ENCODE assay signal across 17 cellular contexts in genomic region chr14:105030836-105031396, GRCh38. TPM values are rescaled to one million over a fixed set of nuclear protein-coding genes. Genes with fewer than 3 reads are reported as not detected.
"Had no signal": no experiment of that assay in that cellular context is flagged by ENCODE, and none has a peak within 500 bp of the region (broad histone marks: within the 10 kb centered on the region; RNA-seq: fewer than 3 reads in every experiment).

No MANE protein-coding gene starts in this region.

- H3K27me3 ChIP-seq: testis had no signal

- H3K27ac ChIP-seq: parathyroid adenoma, testis had no signal

- H3K9me3 ChIP-seq: testis had no signal

- H3K9me3 Mint-ChIP-seq: endodermal cell had no signal

- DNase-seq: activated CD4-positive, alpha-beta T cell treated with anti-CD3 and anti-CD28 coated beads, Interleukin-2, amount 50 U/mL, for 4 hours; activated effector memory CD4-positive, alpha-beta T cell treated with anti-CD3 and anti-CD28 coated beads, Interleukin-2, amount 50 U/mL, for 16 hours; activated T-cell treated with anti-CD3 and anti-CD28 coated beads, Interleukin-2, amount 50 U/mL, for 1 hour; amniotic stem cell; cerebellar nuclear complex; endodermal cell; hippocampal formation; kidney glomerular epithelial cell; naive thymus-derived CD4-positive, alpha-beta T cell; stimulated activated CD4-positive, alpha-beta T cell treated with anti-CD3 and anti-CD28 coated beads, Interleukin-4, amount 100 ng/mL, for 4 hours; stimulated activated naive CD8-positive, alpha-beta T cell treated with anti-CD3 and anti-CD28 coated beads, Interleukin-15, amount 100 ng/mL, for 72 hours; testis had no signal

- H3K36me3 Mint-ChIP-seq: activated naive CD4-positive, alpha-beta T cell treated with anti-CD3 and anti-CD28 coated beads, Interleukin-2, amount 50 U/mL, for 72 hours; brain had no signal

- H3K4me3 Mint-ChIP-seq: brain; endodermal cell; stimulated activated naive CD8-positive, alpha-beta T cell treated with anti-CD3 and anti-CD28 coated beads, Interleukin-15, amount 100 ng/mL, for 72 hours had no signal

- H3K27ac Mint-ChIP-seq: activated naive CD4-positive, alpha-beta T cell treated with anti-CD3 and anti-CD28 coated beads, Interleukin-2, amount 50 U/mL, for 72 hours; endodermal cell; naive thymus-derived CD4-positive, alpha-beta T cell; stimulated activated naive CD8-positive, alpha-beta T cell treated with anti-CD3 and anti-CD28 coated beads, Interleukin-15, amount 100 ng/mL, for 72 hours had no signal

- ATAC-seq: activated CD4-positive, CD25-positive, alpha-beta regulatory T cell treated with anti-CD3 and anti-CD28 coated beads, Interleukin-2, amount 50 U/mL, for 24 hours; activated naive CD4-positive, alpha-beta T cell treated with anti-CD3 and anti-CD28 coated beads, Interleukin-2, amount 50 U/mL, for 72 hours; naive thymus-derived CD4-positive, alpha-beta T cell; stimulated activated naive CD8-positive, alpha-beta T cell treated with anti-CD3 and anti-CD28 coated beads, Interleukin-15, amount 100 ng/mL, for 72 hours had no signal

- H3K4me1 ChIP-seq: parathyroid adenoma, testis had no signal

- H3K4me3 ChIP-seq: lung, testis had no signal

RNA-seq across cellular contexts. Expression of gene AHNAK2, which starts 52.7 kb away (rescaled TPM):
- polyA plus RNA-seq: naive thymus-derived CD4-positive, alpha-beta T cell had no signal
